Comparison of ENCODE assay signal across 8 cellular contexts in genomic region chr7:129368389-129368986, GRCh38.
DNase-seq lines count a peak whose midpoint lies in the region; ATAC-seq and TF ChIP-seq lines count a peak whose summit lies in the region.

No MANE protein-coding gene starts in this region.

- H3K9me3 ChIP-seq in Panc1 (ENCODE audit: control insufficient read depth, insufficient read depth, low read depth, low read length) (no peaks in the 10 kb centered on the region), mesodermal cell (ENCODE audit: control insufficient read depth, low read length) (no peaks in the 10 kb centered on the region)

- no peak overlapping the region for H3K4me3 Mint-ChIP-seq in MCF 10A (ENCODE audit: unreplicated experiment)

- in situ Hi-C loops in Panc1 (cut with HindIII; ENCODE audit: low pct_unique_long_range_greater_than_20kb, low sequenced_read_pairs), result no loop called here

- no peaks in the 10 kb centered on the region for H3K36me3 ChIP-seq in Panc1 (ENCODE audit: control insufficient read depth, insufficient read depth, low read length)
- no peaks in the 10 kb centered on the region for H3K36me3 ChIP-seq in mesodermal cell (ENCODE audit: control insufficient read depth, insufficient read depth, low read length)

- CTCF ChIA-PET in Panc1 (lab: Charles Lee), result interaction anchor here (0.7 to 2.0 kb wide), 10 partner anchors 8 to 275 kb away, joined by 3 to 16 read pairs (median 4); partner anchors contain the start of gene STRIP2
- CTCF ChIA-PET in RWPE1 (lab: Yijun Ruan, JAX), result interaction anchor here (0.5 to 1.6 kb wide), 8 partner anchors 8 to 150 kb away, joined by 3 to 10 read pairs (median 4); no protein-coding TSS in a partner anchor
- CTCF ChIA-PET in MCF 10A (lab: Yijun Ruan, JAX), result interaction anchor here (0.6 to 7.4 kb wide), 46 partner anchors 10 to 641 kb away, joined by 3 to 179 read pairs (median 4); partner anchors contain the start of gene STRIP2

- POLR2A ChIA-PET in Panc1 (lab: Charles Lee), result no interaction called here
- POLR2A ChIA-PET in RWPE1 (lab: Yijun Ruan, JAX; ENCODE audit: low non-redundant PET), result no interaction called here
- POLR2A ChIA-PET in MCF 10A (lab: Yijun Ruan, JAX), result interaction anchor here (0.8 to 2.1 kb wide), 6 partner anchors 8 to 103 kb away, joined by 3 to 6 read pairs (median 6); partner anchors contain the start of gene STRIP2

- no peak for TF ChIP-seq CTCF in GM12865 (IDR thresholded peaks at IDR 0.05; ENCODE audit: insufficient read depth, low read depth, low read length, missing control alignments)
- TF ChIP-seq CTCF in Panc1 (IDR thresholded peaks at IDR 0.05), result no peak
- TF ChIP-seq CTCF in RWPE1 (conservative IDR thresholded peaks at IDR 0.05; ENCODE audit: low read depth), result no peak
- TF ChIP-seq CTCF in MCF 10A (IDR thresholded peaks at IDR 0.05; ENCODE audit: unreplicated experiment), result no peak

- H3K27ac Mint-ChIP-seq in MCF 10A (ENCODE audit: low read depth, unreplicated experiment), result no peak overlapping the region

- no peaks in the 10 kb centered on the region for H3K4me1 ChIP-seq in Panc1 (ENCODE audit: control insufficient read depth, insufficient read depth, low read length)
- H3K4me1 ChIP-seq in mesodermal cell (ENCODE audit: control insufficient read depth, insufficient read depth, low read length, poor library complexity, severe bottlenecking), result peaks cover 13% of the 10 kb centered on the region

- H3K27me3 ChIP-seq in Panc1 (ENCODE audit: control insufficient read depth, insufficient read depth, low read length), result no peaks in the 10 kb centered on the region

- ATAC-seq in GM21526 (IDR thresholded peaks at IDR 0.05; ENCODE audit: low FRiP score, unreplicated experiment) (peak; percentile 41), Panc1 (peak; percentile 23; the same call in 1 of the 2 replicates)

- H3K27ac ChIP-seq in Panc1 (ENCODE audit: low read length) (no peak overlapping the region), mesodermal cell (ENCODE audit: low read depth, low read length, severe bottlenecking) (peak overlapping the region; percentile 37), RWPE1 (no peak overlapping the region)

- H3K9me3 Mint-ChIP-seq in MCF 10A (ENCODE audit: unreplicated experiment), result no peaks in the 10 kb centered on the region

- H3K4me3 ChIP-seq in GM12865 (ENCODE audit: low read depth, low read length) (peak overlapping the region; percentile 53), Panc1 (ENCODE audit: low read depth in 2 of 2, low read length in 2 of 2) (no peak overlapping the region), mesodermal cell (ENCODE audit: extremely low read depth, insufficient read depth, low read length, poor library complexity, severe bottlenecking) (no peak overlapping the region)

- H3K36me3 Mint-ChIP-seq in MCF 10A (ENCODE audit: insufficient read depth, unreplicated experiment), result peaks cover 5% of the 10 kb centered on the region

- peak; percentile 73 for DNase-seq in GM12865 (ENCODE audit: low read depth)
- no peak for DNase-seq in Panc1 (ENCODE audit: low read depth, low spot score)
- no peak for DNase-seq in RWPE1 (ENCODE audit: low spot score)
- no peak for DNase-seq in MCF 10A (ENCODE audit: unreplicated experiment)
- DNase-seq in NCI-H2196 treated with DMSO at 0.1 percent for 48 hours (lab: John Stamatoyannopoulos, UW; ENCODE audit: unreplicated experiment), result no peak
- DNase-seq in NCI-H226, result no peak

- H3K4me1 Mint-ChIP-seq in MCF 10A (ENCODE audit: insufficient read depth, unreplicated experiment), result no peaks in the 10 kb centered on the region

- H3K27me3 Mint-ChIP-seq in MCF 10A (ENCODE audit: insufficient read depth, unreplicated experiment), result no peaks in the 10 kb centered on the region

- 76 to 86% methylated on average over 4 to 5 of the region's 7 CpGs for WGBS in mesodermal cell (ENCODE audit: insufficient coverage in 2 of 2), 2 experiments

- no TSS peak for BruUV-seq in Panc1 (replicated peaks; lab: Mats Ljungman, UMichigan)
- BruUV-seq in MCF 10A (replicated peaks; lab: Mats Ljungman, UMichigan), result no TSS peak

- intact Hi-C loops in Panc1 (cut with micrococcal nuclease; ENCODE audit: unreplicated experiment) (loop anchor here (10.0 kb wide), 1 partner anchor 266 kb away; no protein-coding TSS in a partner anchor), MCF 10A (cut with micrococcal nuclease) (loop anchor here (5.0 kb wide), 1 partner anchor 644 kb away; no protein-coding TSS in a partner anchor)
